In the genomic region with DNA sequence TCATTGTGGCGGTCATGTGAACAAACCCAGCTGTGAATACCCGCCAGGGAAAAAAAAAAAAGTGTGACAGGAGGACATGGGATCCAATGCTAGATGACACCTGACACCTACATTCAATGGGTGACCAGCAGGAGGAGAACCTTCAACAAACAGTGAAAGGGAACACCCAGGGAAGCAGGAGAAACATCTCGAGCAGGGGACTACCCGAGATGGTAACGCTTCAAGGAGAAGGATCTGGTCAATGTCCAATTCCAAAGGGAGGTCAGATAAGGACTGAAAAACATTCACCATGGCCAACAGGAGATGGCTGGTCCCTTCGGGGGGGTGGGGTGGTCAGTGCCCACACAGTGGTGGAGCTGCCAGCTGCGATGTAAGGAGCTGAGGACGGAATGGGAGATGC, we compare ENCODE assay signal across 18 cellular contexts. TPM values are rescaled to one million over a fixed set of nuclear protein-coding genes. Genes with fewer than 3 reads are reported as not detected.
A peak's percentile ranks its signal among the peaks of the same experiment; 100 is the strongest.
DNase-seq lines count a peak whose midpoint lies in the region; ATAC-seq and TF ChIP-seq lines count a peak whose summit lies in the region.
"Had no signal": no experiment of that assay in that cellular context is flagged by ENCODE, and none has a peak within 500 bp of the region (broad histone marks: within the 10 kb centered on the region; RNA-seq: fewer than 3 reads in every experiment).

No MANE protein-coding gene starts in this region.

- H3K4me1 ChIP-seq in HEK293 (ENCODE audit: control insufficient read depth, insufficient read depth, low read length): peaks cover 17% of the 10 kb centered on the region
- no peaks in the 10 kb centered on the region for H3K4me1 ChIP-seq in colonic mucosa

- no TSS peak for BruUV-seq in Calu3 (replicated peaks; lab: Mats Ljungman, UMichigan)

- peak; percentile 62 for ATAC-seq in WTC11
- no peak for ATAC-seq in HG03196 (IDR thresholded peaks at IDR 0.05; ENCODE audit: unreplicated experiment)
- ATAC-seq: naive thymus-derived CD4-positive, alpha-beta T cell had no signal

- POLR2A ChIA-PET in HEK293 (lab: Yijun Ruan, JAX) (no interaction called here), WTC11 (lab: Charles Lee) (no interaction called here)

- H3K9me3 ChIP-seq in HEK293 (ENCODE audit: control insufficient read depth, insufficient read depth, low read depth, low read length): no peaks in the 10 kb centered on the region
- no peaks in the 10 kb centered on the region for H3K9me3 ChIP-seq in colonic mucosa
- H3K9me3 ChIP-seq: adrenal gland had no signal

- CTCF ChIA-PET in Calu3 (lab: Charles Lee): interaction anchor here (0.6 kb wide), 1 partner anchor 17 kb away, joined by 4 read pairs; no protein-coding TSS in a partner anchor
- CTCF ChIA-PET in HEK293 (lab: Yijun Ruan, JAX): no interaction called here
- CTCF ChIA-PET in WTC11 (lab: Charles Lee): interaction anchor here (0.9 to 2.4 kb wide), 3 partner anchors 47 to 167 kb away, joined by 3 to 7 read pairs (median 4); a partner anchor contains a TSS

- peaks cover 63% of the 10 kb centered on the region for H3K4me1 Mint-ChIP-seq in Calu3 (ENCODE audit: low read depth, unreplicated experiment)
- H3K4me1 Mint-ChIP-seq in WTC11: peaks cover 55% of the 10 kb centered on the region
- H3K4me1 Mint-ChIP-seq in neural crest cell: peaks cover 16% of the 10 kb centered on the region
- H3K4me1 Mint-ChIP-seq in T-helper 2 cell treated with Interferon-gamma antibody and Interleukin-4, amounts not matched to agents 5 μg/mL and 100 μg/mL, for 36 hours (ENCODE audit: low read depth): peaks cover 17% of the 10 kb centered on the region

- H3K27me3 ChIP-seq in colonic mucosa: no peaks in the 10 kb centered on the region
- H3K27me3 ChIP-seq: adrenal gland, heart left ventricle had no signal

- H3K27me3 Mint-ChIP-seq in Calu3 (ENCODE audit: unreplicated experiment) (no peaks in the 10 kb centered on the region), WTC11 (ENCODE audit: low read depth) (peaks cover 4% of the 10 kb centered on the region; the same call in 1 of the 2 replicates), neural crest cell (ENCODE audit: low read depth) (no peaks in the 10 kb centered on the region)
- H3K27me3 Mint-ChIP-seq in T-helper 2 cell treated with Interferon-gamma antibody and Interleukin-4, amounts not matched to agents 5 μg/mL and 100 μg/mL, for 36 hours (ENCODE audit: low read depth): no peaks in the 10 kb centered on the region

- H3K27ac ChIP-seq in HEK293 (ENCODE audit: extremely low read depth, low read depth, low read length) (no peak overlapping the region), colonic mucosa (no peak overlapping the region)
- H3K27ac ChIP-seq: adrenal gland, heart left ventricle had no signal

- H3K27ac Mint-ChIP-seq in Calu3 (ENCODE audit: unreplicated experiment) (peak overlapping the region; percentile 32), WTC11 (peak overlapping the region; percentile 13; the same call in 1 of the 2 replicates), neural crest cell (ENCODE audit: unreplicated experiment) (peak overlapping the region; percentile 69)
- H3K27ac Mint-ChIP-seq in T-helper 2 cell treated with Interferon-gamma antibody and Interleukin-4, amounts not matched to agents 5 μg/mL and 100 μg/mL, for 36 hours: no peak overlapping the region
- H3K27ac Mint-ChIP-seq: naive thymus-derived CD4-positive, alpha-beta T cell had no signal

- H3K4me3 ChIP-seq in HEK293 (ENCODE audit: low read depth, low read length): no peak overlapping the region
- no peak overlapping the region for H3K4me3 ChIP-seq in colonic mucosa
- H3K4me3 ChIP-seq: adrenal gland, heart left ventricle, smooth muscle cell had no signal

- H3K36me3 Mint-ChIP-seq in Calu3 (ENCODE audit: insufficient read depth, unreplicated experiment) (peaks cover 13% of the 10 kb centered on the region), WTC11 (peaks cover 21% of the 10 kb centered on the region), neural crest cell (ENCODE audit: low read depth) (peaks cover 13% of the 10 kb centered on the region)
- peaks cover 5% of the 10 kb centered on the region for H3K36me3 Mint-ChIP-seq in T-helper 2 cell treated with Interferon-gamma antibody and Interleukin-4, amounts not matched to agents 5 μg/mL and 100 μg/mL, for 36 hours (ENCODE audit: low read depth)

- DNase-seq in Calu3: no peak
- no peak for DNase-seq in WTC11 (ENCODE audit: low spot score)
- no peak for DNase-seq in neural crest cell (ENCODE audit: low read depth, low spot score)
- no peak for DNase-seq in T-helper 2 cell treated with Interferon-gamma antibody and Interleukin-4, amounts not matched to agents 5 μg/mL and 100 μg/mL, for 36 hours (ENCODE audit: low spot score)
- DNase-seq in colonic mucosa: no peak
- no peak for DNase-seq in NCI-H187 (lab: John Stamatoyannopoulos, UW)
- DNase-seq: activated gamma-delta T cell; adrenal gland; central memory CD4-positive, alpha-beta T cell; effector CD8-positive, alpha-beta T cell; heart left ventricle; islet precursor cell; naive thymus-derived CD4-positive, alpha-beta T cell; stimulated activated CD4-positive, alpha-beta T cell treated with anti-CD3 and anti-CD28 coated beads, Interleukin-4, amount 100 ng/mL, for 24 hours; SW 1271 had no signal

- H3K36me3 ChIP-seq in HEK293 (ENCODE audit: control insufficient read depth in 2 of 2, insufficient read depth in 1 of 2, low read length in 2 of 2) (no peaks in the 10 kb centered on the region), colonic mucosa (no peaks in the 10 kb centered on the region)
- H3K36me3 ChIP-seq: adrenal gland, heart left ventricle had no signal

- H3K4me3 Mint-ChIP-seq in Calu3 (ENCODE audit: low read depth, unreplicated experiment) (peak overlapping the region; percentile 39), WTC11 (0 out of 2 replicates have a peak overlapping the region, but pooled peaks have one; percentile 11), neural crest cell (no peak overlapping the region)
- H3K4me3 Mint-ChIP-seq in T-helper 2 cell treated with Interferon-gamma antibody and Interleukin-4, amounts not matched to agents 5 μg/mL and 100 μg/mL, for 36 hours: no peak overlapping the region
- H3K4me3 Mint-ChIP-seq: naive thymus-derived CD4-positive, alpha-beta T cell had no signal

- intact Hi-C loops in Calu3 (cut with micrococcal nuclease; ENCODE audit: unreplicated experiment): no loop called here
- intact Hi-C loops in colonic mucosa (cut with DNase I): no loop called here

- TF ChIP-seq CTCF in Calu3 (IDR thresholded peaks at IDR 0.05; ENCODE audit: unreplicated experiment) (no peak), HEK293 (tag by site-specific recombination; IDR thresholded peaks at IDR 0.05) (peak; percentile 27; the same call in 1 of the 2 replicates), WTC11 (IDR thresholded peaks at IDR 0.05) (no peak), neural crest cell (conservative IDR thresholded peaks at IDR 0.05) (no peak), colonic mucosa (IDR thresholded peaks at IDR 0.05) (no peak)

- no peak overlapping the region for H3K9ac ChIP-seq in colonic mucosa (ENCODE audit: low read depth in 2 of 2, low read length in 2 of 2)

- H3K9me3 Mint-ChIP-seq in Calu3 (ENCODE audit: low read depth, unreplicated experiment) (no peaks in the 10 kb centered on the region), WTC11 (peaks cover 15% of the 10 kb centered on the region), neural crest cell (peaks cover 5% of the 10 kb centered on the region)
- H3K9me3 Mint-ChIP-seq in T-helper 2 cell treated with Interferon-gamma antibody and Interleukin-4, amounts not matched to agents 5 μg/mL and 100 μg/mL, for 36 hours: peaks cover 4% of the 10 kb centered on the region

TF ChIP-seq in HEK293, 187 proteins besides CTCF, POLR2A, EP300 and RAD21 (continues in another document):
- TF ChIP-seq ZBTB1 (tag by site-specific recombination; IDR thresholded peaks at IDR 0.05) (no peak), ZNF600 (tag by site-specific recombination; IDR thresholded peaks at IDR 0.05) (peak; percentile 56; the same call in 1 of the 2 replicates), ZNF23 (tag by site-specific recombination; IDR thresholded peaks at IDR 0.05; ENCODE audit: borderline replicate concordance) (no peak), TRIM28 (IDR thresholded peaks at IDR 0.05; ENCODE audit: borderline replicate concordance, low read length) (0 out of 2 replicates have a peak, but pooled peaks have one; percentile 43), BCL11A (tag by site-specific recombination; IDR thresholded peaks at IDR 0.05; ENCODE audit: low read depth) (no peak)
- TF ChIP-seq, protein P1, sequence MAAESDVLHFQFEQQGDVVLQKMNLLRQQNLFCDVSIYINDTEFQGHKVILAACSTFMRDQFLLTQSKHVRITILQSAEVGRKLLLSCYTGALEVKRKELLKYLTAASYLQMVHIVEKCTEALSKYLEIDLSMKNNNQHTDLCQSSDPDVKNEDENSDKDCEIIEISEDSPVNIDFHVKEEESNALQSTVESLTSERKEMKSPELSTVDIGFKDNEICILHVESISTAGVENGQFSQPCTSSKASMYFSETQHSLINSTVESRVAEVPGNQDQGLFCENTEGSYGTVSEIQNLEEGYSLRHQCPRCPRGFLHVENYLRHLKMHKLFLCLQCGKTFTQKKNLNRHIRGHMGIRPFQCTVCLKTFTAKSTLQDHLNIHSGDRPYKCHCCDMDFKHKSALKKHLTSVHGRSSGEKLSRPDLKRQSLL (tag by site-specific recombination; IDR thresholded peaks at IDR 0.05): no peak

TF ChIP-seq in WTC11, 78 proteins besides CTCF, POLR2A, EP300 and RAD21 (continues in another document):
- TF ChIP-seq, protein P2, sequence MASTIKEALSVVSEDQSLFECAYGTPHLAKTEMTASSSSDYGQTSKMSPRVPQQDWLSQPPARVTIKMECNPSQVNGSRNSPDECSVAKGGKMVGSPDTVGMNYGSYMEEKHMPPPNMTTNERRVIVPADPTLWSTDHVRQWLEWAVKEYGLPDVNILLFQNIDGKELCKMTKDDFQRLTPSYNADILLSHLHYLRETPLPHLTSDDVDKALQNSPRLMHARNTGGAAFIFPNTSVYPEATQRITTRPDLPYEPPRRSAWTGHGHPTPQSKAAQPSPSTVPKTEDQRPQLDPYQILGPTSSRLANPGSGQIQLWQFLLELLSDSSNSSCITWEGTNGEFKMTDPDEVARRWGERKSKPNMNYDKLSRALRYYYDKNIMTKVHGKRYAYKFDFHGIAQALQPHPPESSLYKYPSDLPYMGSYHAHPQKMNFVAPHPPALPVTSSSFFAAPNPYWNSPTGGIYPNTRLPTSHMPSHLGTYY (CRISPR knock-in tag; IDR thresholded peaks at IDR 0.05): no peak

RNA-seq across cellular contexts. Expression of a gene that starts 46.3 kb away (rescaled TPM):
- total RNA-seq in Calu3 (2022): 72.4 and 77.4 TPM in 2 replicates
- 83.3 to 88.4 TPM (median 86.4 TPM) in 3 replicates for total RNA-seq in WTC11 (2021)
- 21.4 and 26.4 TPM in 2 replicates for total RNA-seq in neural crest cell
- total RNA-seq in colonic mucosa: 10 to 100 TPM in 1 of 2 donors, 1 to 10 TPM in 1; 9.8 to 11.8 TPM

Comparison
In these comparisons a context has a peak if more than half of its experiments do, and no peak if none do; other contexts are left out.
1. H3K4me3 Mint-ChIP-seq: peak in Calu3 (single experiment) and WTC11 (single experiment); none in neural crest cell (single experiment) and T-helper 2 cell treated with Interferon-gamma antibody and Interleukin-4, amounts not matched to agents 5 μg/mL and 100 μg/mL, for 36 hours (single experiment).